25 cellular contexts compared by ENCODE assay signal in genomic region chr14:88628033-88628432, GRCh38.
"Had no signal": no experiment of that assay in that cellular context is flagged by ENCODE, and none has a peak within 500 bp of the region (broad histone marks: within the 10 kb centered on the region; RNA-seq: fewer than 3 reads in every experiment).

No MANE protein-coding gene starts in this region.

- H3K4me3 Mint-ChIP-seq: effector memory CD8-positive, alpha-beta T cell; endodermal cell; immature natural killer cell; naive thymus-derived CD4-positive, alpha-beta T cell had no signal

- ATAC-seq: effector memory CD8-positive, alpha-beta T cell; esophagus mucosa; gastrocnemius medialis; heart right ventricle; left cardiac atrium; left lung; left ventricle myocardium superior; lower lobe of right lung; naive thymus-derived CD4-positive, alpha-beta T cell had no signal

- H3K4me3 ChIP-seq: coronary artery, dorsolateral prefrontal cortex, esophagus squamous epithelium, gastrocnemius medialis, heart right ventricle, left lung, lower lobe of right lung had no signal

- FAIRE-seq: keratinocyte had no signal

- DNase-seq: dermis blood vessel endothelial cell; dorsolateral prefrontal cortex; effector CD4-positive, alpha-beta T cell; effector memory CD8-positive, alpha-beta T cell; endodermal cell; erythroblast; esophagus squamous epithelium; foreskin fibroblast; foreskin melanocyte; gastrocnemius medialis; glutamatergic neuron; head of caudate nucleus; heart right ventricle; hypothalamus; immature natural killer cell; left cardiac atrium; left lung; left ventricle myocardium superior; lower lobe of right lung; mesenchymal stem cell; midbrain; naive thymus-derived CD4-positive, alpha-beta T cell had no signal

- H3K27ac Mint-ChIP-seq: effector memory CD8-positive, alpha-beta T cell; endodermal cell; immature natural killer cell; naive thymus-derived CD4-positive, alpha-beta T cell had no signal

- H3K4me1 Mint-ChIP-seq: endodermal cell; immature natural killer cell; naive thymus-derived CD4-positive, alpha-beta T cell had no signal

- H3K9me3 Mint-ChIP-seq: effector memory CD8-positive, alpha-beta T cell; endodermal cell; immature natural killer cell had no signal

- H3K27me3 Mint-ChIP-seq: effector memory CD8-positive, alpha-beta T cell; naive thymus-derived CD4-positive, alpha-beta T cell had no signal
